ENCODE assay signal across 17 cellular contexts in the genomic region with DNA sequence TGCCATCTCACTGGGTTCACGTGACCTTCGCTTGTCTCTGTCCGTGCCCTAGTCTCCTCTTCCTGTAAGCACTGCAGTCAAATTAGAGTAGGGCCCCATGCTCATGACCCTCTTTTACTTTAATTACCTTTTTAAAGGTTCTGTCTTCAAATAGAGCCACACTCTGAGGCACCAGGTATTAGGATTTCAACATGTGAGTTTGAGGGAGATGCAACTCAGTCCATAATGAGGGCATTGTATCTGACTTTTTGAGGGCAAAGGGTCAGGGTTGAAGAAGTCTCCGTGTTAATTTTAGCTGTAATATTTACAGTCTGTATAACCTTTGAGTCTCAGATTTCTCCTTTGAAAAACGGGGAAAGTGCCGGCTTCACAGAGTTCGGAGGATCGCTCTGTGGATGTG.
DNase-seq lines count a peak whose midpoint lies in the region; TF ChIP-seq lines count a peak whose summit lies in the region.
"Had no signal": no experiment of that assay in that cellular context is flagged by ENCODE, and none has a peak within 500 bp of the region (broad histone marks: within the 10 kb centered on the region; RNA-seq: fewer than 3 reads in every experiment).

No MANE protein-coding gene starts in this region.

- peak; percentile 35 for DNase-seq in activated CD4-positive, alpha-beta T cell treated with anti-CD3 and anti-CD28 coated beads, Interleukin-2, amount 10 ng/mL, durations not matched to agents 24 days and 14 days
- DNase-seq in activated CD4-positive, alpha-beta T cell treated with anti-CD3 and anti-CD28 coated beads, Interleukin-2, amount 50 U/mL, for 48 hours: no peak
- DNase-seq in esophagus muscularis mucosa (ENCODE audit: extremely low spot score): peak; percentile 55
- no peak for DNase-seq in nephron progenitor cell
- DNase-seq in SHP77 (lab: John Stamatoyannopoulos, UW): no peak
- DNase-seq: AML-193; Caco-2; Calu3; CD4-positive, alpha-beta T cell; CD8-positive, alpha-beta T cell; DMS79 treated with DMSO at 0.1 percent for 48 hours; GF-D8 had no signal

- H3K27ac Mint-ChIP-seq in activated CD4-positive, alpha-beta T cell treated with anti-CD3 and anti-CD28 coated beads, Interleukin-2, amount 10 ng/mL, durations not matched to agents 24 days and 14 days: no peak overlapping the region
- H3K27ac Mint-ChIP-seq in nephron progenitor cell: peak overlapping the region; percentile 73
- H3K27ac Mint-ChIP-seq: B cell; CD4-positive, alpha-beta T cell; CD8-positive, alpha-beta T cell had no signal

- H3K4me3 ChIP-seq in esophagus muscularis mucosa: no peak overlapping the region
- H3K4me3 ChIP-seq: A549; BLaER1 treated with 17β-estradiol and CSF1 and Interleukin-3, amounts not matched to agents 10 nM and 100 nM had no signal

- no peaks in the 10 kb centered on the region for H3K9me3 Mint-ChIP-seq in activated CD4-positive, alpha-beta T cell treated with anti-CD3 and anti-CD28 coated beads, Interleukin-2, amount 10 ng/mL, durations not matched to agents 24 days and 14 days
- H3K9me3 Mint-ChIP-seq in nephron progenitor cell: no peaks in the 10 kb centered on the region
- H3K9me3 Mint-ChIP-seq: CD4-positive, alpha-beta T cell; CD8-positive, alpha-beta T cell had no signal

- TF ChIP-seq POLR2A in esophagus muscularis mucosa (IDR thresholded peaks at IDR 0.05; ENCODE audit: low read depth): no peak

- 70% methylated on average over 8 of the region's 8 CpGs for WGBS in esophagus muscularis mucosa

- no peaks in the 10 kb centered on the region for H3K27me3 ChIP-seq in esophagus muscularis mucosa
- H3K27me3 ChIP-seq: BLaER1 treated with 17β-estradiol and CSF1 and Interleukin-3, amounts not matched to agents 10 nM and 100 nM had no signal

- no peaks in the 10 kb centered on the region for H3K4me1 Mint-ChIP-seq in activated CD4-positive, alpha-beta T cell treated with anti-CD3 and anti-CD28 coated beads, Interleukin-2, amount 10 ng/mL, durations not matched to agents 24 days and 14 days
- peaks cover 7% of the 10 kb centered on the region for H3K4me1 Mint-ChIP-seq in nephron progenitor cell
- H3K4me1 Mint-ChIP-seq: B cell had no signal

- TF ChIP-seq CTCF in esophagus muscularis mucosa (IDR thresholded peaks at IDR 0.05) (no peak), nephron progenitor cell (IDR thresholded peaks at IDR 0.05) (no peak)

- no peaks in the 10 kb centered on the region for H3K27me3 Mint-ChIP-seq in activated CD4-positive, alpha-beta T cell treated with anti-CD3 and anti-CD28 coated beads, Interleukin-2, amount 10 ng/mL, durations not matched to agents 24 days and 14 days
- H3K27me3 Mint-ChIP-seq in nephron progenitor cell (ENCODE audit: low read depth, poor library complexity): peaks cover 6% of the 10 kb centered on the region

- intact Hi-C loops in activated CD4-positive, alpha-beta T cell treated with anti-CD3 and anti-CD28 coated beads, Interleukin-2, amount 10 ng/mL, durations not matched to agents 24 days and 14 days (cut with micrococcal nuclease): no loop called here
- intact Hi-C loops in esophagus muscularis mucosa (cut with DNase I): no loop called here

- no peaks in the 10 kb centered on the region for H3K4me1 ChIP-seq in esophagus muscularis mucosa
- H3K4me1 ChIP-seq: A549, Caco-2 had no signal

- H3K27ac ChIP-seq in esophagus muscularis mucosa (replicated peaks in 1 of 4): no peak overlapping the region
- H3K27ac ChIP-seq: 22Rv1; A549; BLaER1 treated with 17β-estradiol and CSF1 and Interleukin-3, amounts not matched to agents 10 nM and 100 nM; C4-2B had no signal

- no peak for TF ChIP-seq EP300 in esophagus muscularis mucosa (IDR thresholded peaks at IDR 0.05)

- H3K4me3 Mint-ChIP-seq in activated CD4-positive, alpha-beta T cell treated with anti-CD3 and anti-CD28 coated beads, Interleukin-2, amount 10 ng/mL, durations not matched to agents 24 days and 14 days: no peak overlapping the region
- H3K4me3 Mint-ChIP-seq in nephron progenitor cell: no peak overlapping the region
- H3K4me3 Mint-ChIP-seq: B cell; CD4-positive, alpha-beta T cell; CD8-positive, alpha-beta T cell had no signal

- H3K36me3 Mint-ChIP-seq in activated CD4-positive, alpha-beta T cell treated with anti-CD3 and anti-CD28 coated beads, Interleukin-2, amount 10 ng/mL, durations not matched to agents 24 days and 14 days (ENCODE audit: low read depth): no peaks in the 10 kb centered on the region
- no peaks in the 10 kb centered on the region for H3K36me3 Mint-ChIP-seq in nephron progenitor cell (ENCODE audit: low read depth)
- H3K36me3 Mint-ChIP-seq: CD8-positive, alpha-beta T cell had no signal

- no peaks in the 10 kb centered on the region for H3K36me3 ChIP-seq in esophagus muscularis mucosa
- H3K36me3 ChIP-seq: BLaER1 treated with 17β-estradiol and CSF1 and Interleukin-3, amounts not matched to agents 10 nM and 100 nM had no signal

- no peaks in the 10 kb centered on the region for H3K9me3 ChIP-seq in esophagus muscularis mucosa
- H3K9me3 ChIP-seq: A549; BLaER1 treated with 17β-estradiol and CSF1 and Interleukin-3, amounts not matched to agents 10 nM and 100 nM; Caco-2 had no signal

Comparison
In these comparisons a context has a peak if more than half of its experiments do, and no peak if none do; other contexts are left out.
1. DNase-seq: peak in activated CD4-positive, alpha-beta T cell treated with anti-CD3 and anti-CD28 coated beads, Interleukin-2, amount 10 ng/mL, durations not matched to agents 24 days and 14 days (single experiment) and esophagus muscularis mucosa (single experiment); none in activated CD4-positive, alpha-beta T cell treated with anti-CD3 and anti-CD28 coated beads, Interleukin-2, amount 50 U/mL, for 48 hours (0 of 2), nephron progenitor cell (single experiment) and SHP77 (0 of 2).